In the genomic region with DNA sequence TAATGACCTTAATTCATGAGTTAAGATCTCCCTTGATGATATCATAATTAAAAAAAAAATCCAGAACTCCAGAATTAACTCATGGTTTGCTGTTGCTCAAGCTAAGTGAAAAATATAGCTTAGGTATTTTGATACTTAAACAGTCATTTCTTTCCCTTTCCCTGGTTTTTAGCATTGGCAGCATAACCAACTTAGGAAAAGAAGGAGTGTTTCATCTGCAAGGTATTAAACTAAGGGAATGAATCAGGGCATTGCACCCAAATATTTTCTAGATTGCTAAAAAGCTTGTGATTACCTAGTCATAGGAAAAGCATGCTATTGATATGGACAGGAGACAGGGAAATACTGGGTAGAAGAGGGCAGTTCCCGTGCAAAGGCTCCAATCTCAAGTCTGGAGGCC, we compare ENCODE assay signal across 21 cellular contexts.
DNase-seq lines count a peak whose midpoint lies in the region; ATAC-seq and TF ChIP-seq lines count a peak whose summit lies in the region.
"Had no signal": no experiment of that assay in that cellular context is flagged by ENCODE, and none has a peak within 500 bp of the region (broad histone marks: within the 10 kb centered on the region; RNA-seq: fewer than 3 reads in every experiment).

No MANE protein-coding gene starts in this region.

- peaks cover 12% of the 10 kb centered on the region for H3K4me1 ChIP-seq in foreskin keratinocyte
- H3K4me1 ChIP-seq in esophagus squamous epithelium = no peaks in the 10 kb centered on the region
- H3K4me1 ChIP-seq: HAP-1, upper lobe of left lung had no signal

- no peak overlapping the region for H3K4me3 ChIP-seq in AG10803 (ENCODE audit: low read length)
- H3K4me3 ChIP-seq in astrocyte of the spinal cord (ENCODE audit: low read depth, low read length) = no peak overlapping the region
- no peak overlapping the region for H3K4me3 ChIP-seq in esophagus squamous epithelium
- no peak overlapping the region for H3K4me3 ChIP-seq in WERI-Rb-1 (ENCODE audit: low read depth, low read length)
- H3K4me3 ChIP-seq: HAP-1, upper lobe of left lung had no signal

- TF ChIP-seq CTCF in AG10803 (conservative IDR thresholded peaks at IDR 0.05; ENCODE audit: low read length) (no peak), astrocyte of the spinal cord (IDR thresholded peaks at IDR 0.05; ENCODE audit: low read depth, low read length) (no peak), foreskin keratinocyte (conservative IDR thresholded peaks at IDR 0.05) (no peak), esophagus squamous epithelium (IDR thresholded peaks at IDR 0.05) (no peak), WERI-Rb-1 (IDR thresholded peaks at IDR 0.05; ENCODE audit: low read depth, low read length) (no peak), GM10266 (IDR thresholded peaks at IDR 0.05; ENCODE audit: control insufficient read depth, insufficient read depth, low read depth, missing control alignments) (no peak)

- intact Hi-C loops in esophagus squamous epithelium (cut with DNase I) = no loop called here

- in situ Hi-C loops in astrocyte of the spinal cord (cut with HindIII; ENCODE audit: low sequenced_read_pairs) = no loop called here

- DNase-seq in AG10803 (ENCODE audit: low read depth) (peak; percentile 66), HT1080 (ENCODE audit: low read depth) (peak; percentile 17), astrocyte of the spinal cord (ENCODE audit: low read depth, low spot score) (peak; percentile 28), foreskin keratinocyte (peak; percentile 92 to 97), esophagus squamous epithelium (lab: John Stamatoyannopoulos, UW) (no peak), WERI-Rb-1 (no peak), GM10266 (ENCODE audit: extremely low spot score) (no peak)
- no peak for DNase-seq in stimulated activated naive CD4-positive, alpha-beta T cell (lab: John Stamatoyannopoulos, UW)
- DNase-seq: activated CD4-positive, alpha-beta T cell treated with anti-CD3 and anti-CD28 coated beads, Interleukin-2, amount 50 U/mL, for 1 hour; activated naive CD4-positive, alpha-beta T cell treated with anti-CD3 and anti-CD28 coated beads, Interleukin-2, amount 50 U/mL, for 16 hours; anterior cingulate cortex; kidney; NCI-H1092 treated with DMSO at 0.1 percent for 48 hours; NCI-H1930; NCI-H774; upper lobe of left lung had no signal

- H3K9me3 ChIP-seq in esophagus squamous epithelium (no peaks in the 10 kb centered on the region), WERI-Rb-1 (ENCODE audit: severe bottlenecking) (no peaks in the 10 kb centered on the region)
- H3K9me3 ChIP-seq: HAP-1, neutrophil, upper lobe of left lung had no signal

- no peak overlapping the region for H3K27ac ChIP-seq in foreskin keratinocyte
- H3K27ac ChIP-seq in esophagus squamous epithelium = no peak overlapping the region
- no peak overlapping the region for H3K27ac ChIP-seq in WERI-Rb-1
- H3K27ac ChIP-seq: C4-2B, HL-60, neutrophil, RWPE1, upper lobe of left lung had no signal

- peak; percentile 98 for ATAC-seq in foreskin keratinocyte

- 50 to 64% methylated on average over 1 of the region's 1 CpG for WGBS in esophagus squamous epithelium, 2 donors

- H3K27me3 ChIP-seq in foreskin keratinocyte = no peaks in the 10 kb centered on the region
- no peaks in the 10 kb centered on the region for H3K27me3 ChIP-seq in esophagus squamous epithelium
- no peaks in the 10 kb centered on the region for H3K27me3 ChIP-seq in WERI-Rb-1 (ENCODE audit: insufficient read depth, low read depth, severe bottlenecking)
- H3K27me3 ChIP-seq: neutrophil, upper lobe of left lung had no signal

- H3K36me3 ChIP-seq in esophagus squamous epithelium (no peaks in the 10 kb centered on the region), WERI-Rb-1 (no peaks in the 10 kb centered on the region)
- H3K36me3 ChIP-seq: HAP-1, neutrophil, upper lobe of left lung had no signal

- no peak for TF ChIP-seq POLR2A in esophagus squamous epithelium (IDR thresholded peaks at IDR 0.05)

Comparison
In these comparisons a context has a peak if more than half of its experiments do, and no peak if none do; other contexts are left out.
1. DNase-seq: peak in AG10803 (single experiment), HT1080 (single experiment), astrocyte of the spinal cord (single experiment) and foreskin keratinocyte (2 of 2); none in esophagus squamous epithelium (single experiment), stimulated activated naive CD4-positive, alpha-beta T cell (0 of 6), WERI-Rb-1 (single experiment) and GM10266 (single experiment).